Comparison of ENCODE assay signal across 32 cellular contexts in the genomic region with DNA sequence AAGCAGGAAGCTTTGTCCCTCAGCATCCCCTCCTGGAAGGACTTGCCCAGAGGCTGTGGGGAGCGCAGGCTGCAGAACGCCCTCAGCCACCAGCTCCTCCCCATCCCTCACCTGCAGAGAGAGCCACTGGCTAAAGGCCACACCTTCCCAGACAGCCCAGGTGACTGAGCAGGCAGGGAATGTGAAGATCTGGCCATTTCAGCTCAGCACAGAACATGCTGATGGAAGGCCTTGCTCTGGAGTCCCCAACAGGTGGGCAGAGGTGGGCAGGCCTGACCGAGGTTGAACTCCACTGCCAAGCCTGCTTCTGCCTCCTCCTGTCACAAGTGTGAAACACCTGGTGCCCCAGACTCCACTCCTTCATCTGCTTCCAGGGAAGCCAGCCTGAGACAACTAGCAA. TPM values are rescaled to one million over a fixed set of nuclear protein-coding genes. Genes with fewer than 3 reads are reported as not detected.
DNase-seq lines count a peak whose midpoint lies in the region; ATAC-seq and TF ChIP-seq lines count a peak whose summit lies in the region.
"Had no signal": no experiment of that assay in that cellular context is flagged by ENCODE, and none has a peak within 500 bp of the region (broad histone marks: within the 10 kb centered on the region; RNA-seq: fewer than 3 reads in every experiment).

No MANE protein-coding gene starts in this region.

- BruUV-seq in mammary epithelial cell (replicated peaks; lab: Mats Ljungman, UMichigan) (no TSS peak), MCF 10A (replicated peaks; lab: Mats Ljungman, UMichigan) (no TSS peak)

- H3K79me2 ChIP-seq in mammary epithelial cell (ENCODE audit: insufficient read depth, low read length) = no peaks in the 10 kb centered on the region

- H3K4me3 Mint-ChIP-seq in MCF 10A (ENCODE audit: unreplicated experiment) = no peak overlapping the region
- H3K4me3 Mint-ChIP-seq: activated CD8-positive, alpha-beta memory T cell treated with anti-CD3 and anti-CD28 coated beads, Interleukin-2, amount 10 ng/mL, durations not matched to agents 7 days and 5 days; activated T-cell treated with anti-CD3 and anti-CD28 coated beads, Interleukin-2, amount 50 U/mL, for 72 hours; dendritic cell treated with granulocyte-macrophage colony-stimulating factor and Interleukin-4, amounts not matched to agents 40 ng/mL and 50 ng/mL, for 4 days; nephron progenitor cell; T-cell had no signal

- no peak overlapping the region for H3K4me2 ChIP-seq in mammary epithelial cell (ENCODE audit: insufficient read depth, low read depth, low read length)
- H3K4me2 ChIP-seq: A549, KMS-11 had no signal

- H3K9me3 ChIP-seq in mammary epithelial cell (replicated peaks; ENCODE audit: insufficient read depth, low read length) (no peaks in the 10 kb centered on the region), WERI-Rb-1 (ENCODE audit: severe bottlenecking) (peaks cover 5% of the 10 kb centered on the region)
- H3K9me3 ChIP-seq: A549, esophagus squamous epithelium, ovary, suprapubic skin had no signal

- H3K9me3 Mint-ChIP-seq in MCF 10A (ENCODE audit: unreplicated experiment) = no peaks in the 10 kb centered on the region
- H3K9me3 Mint-ChIP-seq: activated T-cell treated with anti-CD3 and anti-CD28 coated beads, Interleukin-2, amount 50 U/mL, for 72 hours; dendritic cell treated with granulocyte-macrophage colony-stimulating factor and Interleukin-4, amounts not matched to agents 40 ng/mL and 50 ng/mL, for 4 days; T-cell had no signal

- no peaks in the 10 kb centered on the region for H3K36me3 ChIP-seq in mammary epithelial cell (ENCODE audit: insufficient read depth, low read length)
- H3K36me3 ChIP-seq in WERI-Rb-1 = no peaks in the 10 kb centered on the region
- H3K36me3 ChIP-seq: esophagus squamous epithelium, ovary, suprapubic skin had no signal

- peak overlapping the region; percentile 2 for H2AFZ ChIP-seq in mammary epithelial cell (ENCODE audit: low read depth, low read length)
- H2AFZ ChIP-seq: GM23248 had no signal

- H3K36me3 Mint-ChIP-seq in MCF 10A (ENCODE audit: insufficient read depth, unreplicated experiment) = no peaks in the 10 kb centered on the region
- H3K36me3 Mint-ChIP-seq: activated CD8-positive, alpha-beta memory T cell treated with anti-CD3 and anti-CD28 coated beads, Interleukin-2, amount 10 ng/mL, durations not matched to agents 7 days and 5 days; T-cell had no signal

- H4K20me1 ChIP-seq in mammary epithelial cell (ENCODE audit: insufficient read depth, low read length) = no peaks in the 10 kb centered on the region

- H3K4me1 ChIP-seq in mammary epithelial cell (ENCODE audit: insufficient read depth, low read length) = peaks cover 1% of the 10 kb centered on the region
- H3K4me1 ChIP-seq: A549, suprapubic skin had no signal

- 0% methylated on average over 3 of the region's 3 CpGs for WGBS in mammary epithelial cell (ENCODE audit: low coverage, missing lambda C conversion rate)

- intact Hi-C loops in mammary epithelial cell (cut with micrococcal nuclease) (no loop called here), MCF 10A (cut with micrococcal nuclease) (no loop called here)

- CTCF ChIA-PET in mammary epithelial cell (lab: Charles Lee; ENCODE audit: low non-redundant PET) = no interaction called here
- CTCF ChIA-PET in MCF 10A (lab: Yijun Ruan, JAX) = interaction anchor here (0.9 to 1.0 kb wide), 2 partner anchors 30 to 43 kb away, joined by 4 read pairs; no protein-coding TSS in a partner anchor

- H3K27ac ChIP-seq in mammary epithelial cell (ENCODE audit: insufficient read depth, low read depth, low read length) (no peak overlapping the region), WERI-Rb-1 (no peak overlapping the region)
- H3K27ac ChIP-seq: A549, esophagus squamous epithelium, GM23248, KMS-11, ovary, RWPE1, suprapubic skin had no signal

- TF ChIP-seq CTCF in mammary epithelial cell (conservative IDR thresholded peaks at IDR 0.05 in 1 of 2, IDR thresholded peaks at IDR 0.05 in 1 of 2; ENCODE audit: extremely low read depth in 1 of 2, insufficient read depth in 1 of 2, low read depth in 1 of 2, low read length in 2 of 2) (no peak), MCF 10A (IDR thresholded peaks at IDR 0.05; ENCODE audit: unreplicated experiment) (no peak), WERI-Rb-1 (IDR thresholded peaks at IDR 0.05; ENCODE audit: low read depth, low read length) (0 out of 2 replicates have a peak, but pooled peaks have one; percentile 0)

- H3K27me3 Mint-ChIP-seq in MCF 10A (ENCODE audit: insufficient read depth, unreplicated experiment) = peaks cover 40% of the 10 kb centered on the region

- POLR2A ChIA-PET in MCF 10A (lab: Yijun Ruan, JAX) = interaction anchor here (0.7 kb wide), 1 partner anchor 362 kb away, joined by 3 read pairs; no protein-coding TSS in a partner anchor

- H3K27me3 ChIP-seq in mammary epithelial cell (ENCODE audit: insufficient read depth, low read length) (no peaks in the 10 kb centered on the region), WERI-Rb-1 (ENCODE audit: insufficient read depth, low read depth, severe bottlenecking) (no peaks in the 10 kb centered on the region)
- H3K27me3 ChIP-seq: ovary had no signal

- no peak for ATAC-seq in HG03095 (IDR thresholded peaks at IDR 0.05; ENCODE audit: unreplicated experiment)
- ATAC-seq: A549; activated CD8-positive, alpha-beta memory T cell treated with anti-CD3 and anti-CD28 coated beads, Interleukin-2, amount 10 ng/mL, durations not matched to agents 7 days and 5 days; activated T-cell treated with anti-CD3 and anti-CD28 coated beads, Interleukin-2, amount 50 U/mL, for 72 hours; T-cell had no signal

- H3K27ac Mint-ChIP-seq in MCF 10A (ENCODE audit: low read depth, unreplicated experiment) = no peak overlapping the region
- H3K27ac Mint-ChIP-seq: activated CD8-positive, alpha-beta memory T cell treated with anti-CD3 and anti-CD28 coated beads, Interleukin-2, amount 10 ng/mL, durations not matched to agents 7 days and 5 days; activated T-cell treated with anti-CD3 and anti-CD28 coated beads, Interleukin-2, amount 50 U/mL, for 72 hours; dendritic cell treated with granulocyte-macrophage colony-stimulating factor and Interleukin-4, amounts not matched to agents 40 ng/mL and 50 ng/mL, for 4 days; nephron progenitor cell; T-cell had no signal

- H3K4me3 ChIP-seq in mammary epithelial cell (replicated peaks in 1 of 3; ENCODE audit: insufficient read depth in 1 of 3, low read depth in 2 of 3, low read length in 3 of 3) = no peak overlapping the region
- no peak overlapping the region for H3K4me3 ChIP-seq in WERI-Rb-1 (ENCODE audit: low read depth, low read length)
- H3K4me3 ChIP-seq: A549, esophagus squamous epithelium, GM23248, lung, ovary, suprapubic skin had no signal

- no peaks in the 10 kb centered on the region for H3K4me1 Mint-ChIP-seq in MCF 10A (ENCODE audit: insufficient read depth, unreplicated experiment)
- H3K4me1 Mint-ChIP-seq: activated CD8-positive, alpha-beta memory T cell treated with anti-CD3 and anti-CD28 coated beads, Interleukin-2, amount 10 ng/mL, durations not matched to agents 7 days and 5 days; T-cell had no signal

- H3K9ac ChIP-seq in mammary epithelial cell (ENCODE audit: insufficient read depth, low read length) = no peak overlapping the region
- H3K9ac ChIP-seq: GM23248, KMS-11 had no signal

- DNase-seq in mammary epithelial cell (no peak), MCF 10A (ENCODE audit: unreplicated experiment) (no peak), WERI-Rb-1 (no peak), left kidney (ENCODE audit: low read depth, low spot score) (peak; percentile 29), DMS 273 treated with DMSO at 0.1 percent for 48 hours (lab: John Stamatoyannopoulos, UW) (no peak), NCI-H2196 (lab: John Stamatoyannopoulos, UW; ENCODE audit: unreplicated experiment) (no peak), GOT3 (lab: John Stamatoyannopoulos, UW) (no peak)
- DNase-seq: activated CD4-positive, alpha-beta T cell treated with anti-CD3 and anti-CD28 coated beads, Interleukin-2, amount 50 U/mL, for 1 hour; activated CD4-positive, CD25-positive, alpha-beta regulatory T cell; activated CD8-positive, alpha-beta memory T cell treated with anti-CD3 and anti-CD28 coated beads, Interleukin-2, amount 10 ng/mL, durations not matched to agents 7 days and 5 days; activated naive CD4-positive, alpha-beta T cell; activated T-cell treated with anti-CD3 and anti-CD28 coated beads, Interleukin-2, amount 50 U/mL, for 72 hours; esophagus squamous epithelium; foreskin melanocyte; GM23248; MM.1S; NCI-H2029 treated with DMSO at 0.1 percent for 48 hours; NCI-H226; NCI-H774; nephron progenitor cell; OCI-M1; ovary; stimulated activated CD4-positive, alpha-beta T cell treated with anti-CD3 and anti-CD28 coated beads, Interleukin-15, amount 100 ng/mL, for 24 hours; stimulated activated naive CD4-positive, alpha-beta T cell; T-cell had no signal

- in situ Hi-C loops in mammary epithelial cell (cut with MboI; ENCODE audit: low sequenced_read_pairs in 2 of 2) = no loop called here

- dilution Hi-C loops in mammary epithelial cell (cut with HindIII; ENCODE audit: low sequenced_read_pairs) = loop anchor here (5.0 kb wide), 3 partner anchors 34 to 89 kb away; no protein-coding TSS in a partner anchor

RNA-seq across cellular contexts. Expression of a gene that starts 50.7 kb away (rescaled TPM):
- 100 to 1,000 TPM; 291 to 353 TPM for total RNA-seq in mammary epithelial cell
- 230 TPM for polyA plus RNA-seq in mammary epithelial cell
- 378 TPM for polyA minus RNA-seq in mammary epithelial cell
- 418 and 519 TPM in 2 replicates for total RNA-seq in MCF 10A (2022)
